Comparison of ENCODE assay signal across 21 cellular contexts in the genomic region with DNA sequence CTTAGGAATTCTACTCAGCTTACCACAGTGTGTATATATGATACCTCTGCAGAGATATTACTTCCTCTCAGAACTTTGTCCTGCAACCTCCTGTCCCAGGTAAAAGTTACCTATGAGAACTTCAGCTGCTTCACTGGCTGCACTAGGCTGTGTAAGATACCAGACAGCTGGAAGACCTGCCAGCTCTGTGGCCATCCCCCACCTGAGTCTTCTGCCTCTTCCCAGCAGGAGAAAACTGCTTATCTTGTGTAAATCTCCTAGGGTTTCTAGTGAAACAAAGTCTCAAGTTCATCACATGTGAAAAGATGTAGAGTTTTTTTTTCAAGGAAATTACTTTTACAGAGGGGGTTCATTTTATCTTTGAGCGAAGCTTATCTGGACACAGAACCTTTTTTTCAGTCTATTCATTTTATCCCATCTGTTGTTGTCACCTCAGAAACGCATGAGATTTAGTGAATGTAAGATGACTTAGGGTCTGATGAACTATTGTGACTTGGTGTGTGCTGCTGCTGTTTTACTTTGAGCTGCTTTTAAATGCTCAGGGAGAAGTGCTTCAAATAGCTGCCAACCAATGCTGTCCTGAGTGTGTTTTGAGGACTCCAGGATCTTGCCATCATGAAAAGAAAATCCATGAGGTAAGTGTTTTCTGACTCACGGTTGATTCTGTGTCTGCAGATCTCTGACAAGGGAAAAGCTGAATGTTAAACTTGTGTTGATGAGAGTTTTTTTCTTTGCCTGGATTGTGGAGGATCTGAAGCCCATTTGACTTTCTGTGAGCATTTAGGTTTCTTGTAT.
"Had no signal": no experiment of that assay in that cellular context is flagged by ENCODE, and none has a peak within 500 bp of the region (broad histone marks: within the 10 kb centered on the region; RNA-seq: fewer than 3 reads in every experiment).

No MANE protein-coding gene starts in this region.

- H3K9me3 ChIP-seq: gastroesophageal sphincter, heart right ventricle, right atrium auricular region, tibial artery, vagina had no signal

- H3K27me3 ChIP-seq: cardiac muscle cell, gastroesophageal sphincter, right atrium auricular region, tibial artery, vagina had no signal

- H3K36me3 ChIP-seq: cardiac muscle cell, gastroesophageal sphincter, heart right ventricle, right atrium auricular region, tibial artery, vagina, WERI-Rb-1 had no signal

- ATAC-seq: activated CD4-positive, alpha-beta T cell treated with anti-CD3 and anti-CD28 coated beads for 36 hours; activated naive CD4-positive, alpha-beta T cell treated with anti-CD3 and anti-CD28 coated beads, Interleukin-2, amount 50 U/mL, for 72 hours; gastroesophageal sphincter; heart right ventricle; left colon had no signal

- H3K4me3 ChIP-seq: cardiac muscle cell, gastroesophageal sphincter, heart right ventricle, lung, right atrium auricular region, tibial artery, vagina had no signal

- H3K27ac ChIP-seq: cardiac muscle cell, epithelial cell of prostate, gastroesophageal sphincter, heart right ventricle, right atrium auricular region, tibial artery, vagina, WERI-Rb-1 had no signal

- DNase-seq: activated CD4-positive, alpha-beta T cell treated with anti-CD3 and anti-CD28 coated beads for 36 hours; activated CD4-positive, alpha-beta T cell treated with anti-CD3 and anti-CD28 coated beads, Interleukin-2, amount 50 U/mL, for 48 hours; activated gamma-delta T cell treated with Interleukin-2 at 50 U/mL for 16 hours; activated T-cell treated with anti-CD3 and anti-CD28 coated beads for 4 hours; dermis blood vessel endothelial cell; effector memory CD4-positive, alpha-beta T cell; heart right ventricle; left colon; stimulated activated CD4-positive, alpha-beta T cell treated with anti-CD3 and anti-CD28 coated beads, Interleukin-2, amount 100 ng/mL, for 24 hours; stimulated activated naive CD4-positive, alpha-beta T cell treated with Interleukin-2 at 50 U/mL for 16 hours; SW 1271; T-helper 2 cell; tibial artery; WERI-Rb-1 had no signal

- H3K4me1 ChIP-seq: gastroesophageal sphincter, heart right ventricle, right atrium auricular region, tibial artery had no signal
